Comparison of ENCODE assay signal across 16 cellular contexts in genomic region chr1:44605904-44606615, GRCh38.
"Had no signal": no experiment of that assay in that cellular context is flagged by ENCODE, and none has a peak within 500 bp of the region (broad histone marks: within the 10 kb centered on the region; RNA-seq: fewer than 3 reads in every experiment).

No MANE protein-coding gene starts in this region.

- FAIRE-seq: endometrium had no signal

- H3K27ac Mint-ChIP-seq: activated naive CD4-positive, alpha-beta T cell treated with anti-CD3 and anti-CD28 coated beads, Interleukin-2, amount 50 U/mL, for 72 hours; nephron progenitor cell; T-helper 17 cell had no signal

- H3K4me3 ChIP-seq: dorsolateral prefrontal cortex, esophagus squamous epithelium, gastroesophageal sphincter, testis had no signal

- ATAC-seq: activated CD4-positive, CD25-positive, alpha-beta regulatory T cell treated with anti-CD3 and anti-CD28 coated beads, Interleukin-2, amount 50 U/mL, for 24 hours; activated naive CD4-positive, alpha-beta T cell treated with anti-CD3 and anti-CD28 coated beads, Interleukin-2, amount 50 U/mL, for 72 hours; gastroesophageal sphincter; sciatic nerve; stimulated activated naive CD8-positive, alpha-beta T cell treated with anti-CD3 and anti-CD28 coated beads, Interleukin-15, Interleukin-2, amounts not matched to agents 100 U/mL and 50 U/mL, for 24 hours; T-helper 17 cell had no signal

- H3K27me3 ChIP-seq: testis had no signal

- H3K4me3 Mint-ChIP-seq: nephron progenitor cell, T-helper 17 cell had no signal

- H3K36me3 Mint-ChIP-seq: activated naive CD4-positive, alpha-beta T cell treated with anti-CD3 and anti-CD28 coated beads, Interleukin-2, amount 50 U/mL, for 72 hours had no signal

- H3K4me1 Mint-ChIP-seq: T-helper 17 cell had no signal

- H3K27ac ChIP-seq: brain microvascular endothelial cell, esophagus squamous epithelium, gastroesophageal sphincter, testis had no signal

- H3K4me1 ChIP-seq: esophagus squamous epithelium, testis had no signal

- DNase-seq: amniotic stem cell; brain microvascular endothelial cell; dorsolateral prefrontal cortex; esophagus squamous epithelium; mesendoderm; nephron progenitor cell; stimulated activated CD4-positive, alpha-beta T cell treated with anti-CD3 and anti-CD28 coated beads, Interleukin-2, amount 100 ng/mL, for 48 hours; stimulated activated CD8-positive, alpha-beta memory T cell treated with anti-CD3 and anti-CD28 coated beads, Interleukin-4, amount 100 ng/mL, for 48 hours; stimulated activated naive CD8-positive, alpha-beta T cell treated with anti-CD3 and anti-CD28 coated beads, Interleukin-15, Interleukin-2, amounts not matched to agents 100 U/mL and 50 U/mL, for 24 hours; T-helper 17 cell; testis had no signal

- H3K9me3 Mint-ChIP-seq: activated naive CD4-positive, alpha-beta T cell treated with anti-CD3 and anti-CD28 coated beads, Interleukin-2, amount 50 U/mL, for 72 hours; nephron progenitor cell had no signal

- H3K36me3 ChIP-seq: brain microvascular endothelial cell, esophagus squamous epithelium, gastroesophageal sphincter had no signal

- H3K9me3 ChIP-seq: esophagus squamous epithelium, gastroesophageal sphincter, testis had no signal
